ENCODE assay signal across 1 cellular context in genomic region chr18:51029694-51030536, GRCh38.
TF ChIP-seq lines count a peak whose summit lies in the region.

Gene SMAD4, plus strand, starts transcription at chr18:51030213. Its CDS starts 16,834 bp downstream, at chr18:51047047.

TF ChIP-seq in WTC11, 78 proteins besides CTCF, POLR2A, EP300 and RAD21 (continued from another document):
- no peak for TF ChIP-seq STAT6 (CRISPR knock-in tag; conservative IDR thresholded peaks at IDR 0.05; ENCODE audit: low read depth)
- no peak for TF ChIP-seq SP1 (CRISPR knock-in tag; conservative IDR thresholded peaks at IDR 0.05)
- TF ChIP-seq IRF1 (CRISPR knock-in tag; IDR thresholded peaks at IDR 0.05), result no peak
- TF ChIP-seq GABPB1 (CRISPR knock-in tag; IDR thresholded peaks at IDR 0.05), result 0 out of 2 replicates have a peak, but pooled peaks have one; percentile 30
